ENCODE assay signal across 8 cellular contexts in genomic region chr11:34512810-34513673, GRCh38. TPM values are rescaled to one million over a fixed set of nuclear protein-coding genes. Genes with fewer than 3 reads are reported as not detected.
DNase-seq lines count a peak whose midpoint lies in the region; ATAC-seq, FAIRE-seq and TF ChIP-seq lines count a peak whose summit lies in the region.

No MANE protein-coding gene starts in this region.

- no peak for TF ChIP-seq POLR2A in A549 (IDR thresholded peaks at IDR 0.05; ENCODE audit: low read length)
- TF ChIP-seq POLR2A in thyroid gland (IDR thresholded peaks at IDR 0.05), result no peak

- H3K27me3 ChIP-seq in thyroid gland, result no peaks in the 10 kb centered on the region

- in situ Hi-C loops in GM13976 (cut with MboI; ENCODE audit: low sequenced_read_pairs, unreplicated experiment), result no loop called here

- CTCF ChIA-PET in A549 (lab: Yijun Ruan, JAX), result interaction anchor here (0.5 to 4.8 kb wide), 47 partner anchors 9 to 928 kb away, joined by 3 to 89 read pairs (median 4); partner anchors contain the start of gene SLC1A2
- CTCF ChIA-PET in activated CD4-positive, alpha-beta memory T cell treated with anti-CD3 and anti-CD28 coated beads for 36 hours (lab: Charles Lee), result interaction anchor here (0.6 to 2.4 kb wide), 16 partner anchors 12 to 1930 kb away, joined by 3 to 12 read pairs (median 4); no protein-coding TSS in a partner anchor

- ATAC-seq in A549 (peak; percentile 92 to 99), HG02870 (IDR thresholded peaks at IDR 0.05; ENCODE audit: unreplicated experiment) (peak; percentile 87)

- no peak overlapping the region for H3K4me2 ChIP-seq in A549

- peak; percentile 71 to 74 for TF ChIP-seq RAD21 in A549 (conservative IDR thresholded peaks at IDR 0.05 in 1 of 2, IDR thresholded peaks at IDR 0.05 in 1 of 2)

- WGBS in A549 (ENCODE audit: missing lambda C conversion rate), result 66% methylated on average over 23 of the region's 25 CpGs
- WGBS in thyroid gland, 2 donors, result 69 to 73% methylated on average over 25 of the region's 25 CpGs

- no peak overlapping the region for H3K27ac Mint-ChIP-seq in activated CD4-positive, alpha-beta memory T cell treated with anti-CD3 and anti-CD28 coated beads for 36 hours

- no peak for TF ChIP-seq EP300 in A549 (IDR thresholded peaks at IDR 0.05)

- DNase-seq in A549 (ENCODE audit: low read depth in 1 of 2, low spot score in 1 of 2), result peak; percentile 74 to 81
- DNase-seq in GM13976 (ENCODE audit: low spot score), result peak; percentile 81
- DNase-seq in NCI-H69 (lab: John Stamatoyannopoulos, UW), result peak; percentile 65
- peak; percentile 71 for DNase-seq in activated CD4-positive, alpha-beta memory T cell treated with anti-CD3 and anti-CD28 coated beads for 36 hours
- DNase-seq in epithelial cell of proximal tubule (ENCODE audit: low read depth), result no peak
- peak; percentile 57 for DNase-seq in myocyte (ENCODE audit: low read depth)
- peak; percentile 24 to 48 for DNase-seq in thyroid gland

- H3K4me3 ChIP-seq in A549 (no peak overlapping the region), epithelial cell of proximal tubule (ENCODE audit: low read depth, low read length) (no peak overlapping the region), thyroid gland (replicated peaks in 1 of 3) (no peak overlapping the region)

- TF ChIP-seq CTCF in A549 (IDR thresholded peaks at IDR 0.05), result peak; percentile 69
- TF ChIP-seq CTCF in GM13976 (IDR thresholded peaks at IDR 0.05; ENCODE audit: borderline replicate concordance, control extremely low read depth, extremely low read depth, insufficient read depth, missing control alignments), result peak; percentile 58
- TF ChIP-seq CTCF in epithelial cell of proximal tubule (conservative IDR thresholded peaks at IDR 0.05; ENCODE audit: low read depth, low read length), result peak; percentile 89
- TF ChIP-seq CTCF in thyroid gland (IDR thresholded peaks at IDR 0.05), result peak in 5 of 6 experiments; percentile 23 to 62 (median 46)

- no peaks in the 10 kb centered on the region for H3K36me3 ChIP-seq in thyroid gland

- POLR2A ChIA-PET in A549 (lab: Yijun Ruan, JAX), result interaction anchor here (0.6 kb wide), 1 partner anchor 402 kb away, joined by 3 read pairs; no protein-coding TSS in a partner anchor
- POLR2A ChIA-PET in activated CD4-positive, alpha-beta memory T cell treated with anti-CD3 and anti-CD28 coated beads for 36 hours (lab: Charles Lee), result no interaction called here

- no peaks in the 10 kb centered on the region for H3K27me3 Mint-ChIP-seq in activated CD4-positive, alpha-beta memory T cell treated with anti-CD3 and anti-CD28 coated beads for 36 hours

- no peaks in the 10 kb centered on the region for H3K9me3 ChIP-seq in A549
- no peaks in the 10 kb centered on the region for H3K9me3 ChIP-seq in thyroid gland

- H3K9me3 Mint-ChIP-seq in activated CD4-positive, alpha-beta memory T cell treated with anti-CD3 and anti-CD28 coated beads for 36 hours, result no peaks in the 10 kb centered on the region

- no peak overlapping the region for H3K4me3 Mint-ChIP-seq in activated CD4-positive, alpha-beta memory T cell treated with anti-CD3 and anti-CD28 coated beads for 36 hours

- FAIRE-seq in A549 (lab: Jason Lieb, UNC), result no peak

- no peaks in the 10 kb centered on the region for H3K36me3 Mint-ChIP-seq in activated CD4-positive, alpha-beta memory T cell treated with anti-CD3 and anti-CD28 coated beads for 36 hours

- intact Hi-C loops in activated CD4-positive, alpha-beta memory T cell treated with anti-CD3 and anti-CD28 coated beads for 36 hours (cut with micrococcal nuclease), result loop anchor here (5.0 to 10.0 kb wide), 2 partner anchors 72 to 879 kb away; no protein-coding TSS in a partner anchor
- intact Hi-C loops in thyroid gland (cut with DNase I), result no loop called here

- H3K4me1 Mint-ChIP-seq in activated CD4-positive, alpha-beta memory T cell treated with anti-CD3 and anti-CD28 coated beads for 36 hours (ENCODE audit: low read depth), result no peaks in the 10 kb centered on the region

- peak overlapping the region in 1 of 2 experiments; percentile 52; a peak in 3 of 6 replicates for H3K27ac ChIP-seq in A549
- H3K27ac ChIP-seq in thyroid gland, result no peak overlapping the region

- H3K4me1 ChIP-seq in A549 (no peaks in the 10 kb centered on the region), thyroid gland (no peaks in the 10 kb centered on the region)

TF ChIP-seq in A549, 52 proteins besides CTCF, POLR2A, EP300 and RAD21:
- TF ChIP-seq, protein P1, sequence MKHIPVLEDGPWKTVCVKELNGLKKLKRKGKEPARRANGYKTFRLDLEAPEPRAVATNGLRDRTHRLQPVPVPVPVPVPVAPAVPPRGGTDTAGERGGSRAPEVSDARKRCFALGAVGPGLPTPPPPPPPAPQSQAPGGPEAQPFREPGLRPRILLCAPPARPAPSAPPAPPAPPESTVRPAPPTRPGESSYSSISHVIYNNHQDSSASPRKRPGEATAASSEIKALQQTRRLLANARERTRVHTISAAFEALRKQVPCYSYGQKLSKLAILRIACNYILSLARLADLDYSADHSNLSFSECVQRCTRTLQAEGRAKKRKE (CRISPR knock-in tag; IDR thresholded peaks at IDR 0.05; ENCODE audit: low read depth), result no peak
- TF ChIP-seq SMC3 (IDR thresholded peaks at IDR 0.05), result peak; percentile 88

RNA-seq across cellular contexts. Expression of gene ELF5, which starts 0.6 kb away (rescaled TPM):
- not detected in 2 replicates for polyA plus RNA-seq in A549 (2011; rRNA removed)
- not detected in 2 replicates for polyA plus RNA-seq in A549 (2012; cell fraction: cytosol; rRNA removed)
- polyA plus RNA-seq in A549 (2012; cell fraction: nucleus; rRNA removed), result not detected in 2 replicates
- 0.04 TPM in 1 of 3 replicates, not detected in the others for polyA plus RNA-seq in A549 (2017; fragmentation: RNase III; extraction: RNeasy Plus Mini Kit Qiagen cat#74134 plus additional on column Dnase treatment)
- polyA minus RNA-seq in A549 (2011; rRNA and poly(A)+ RNA removed), result not detected in 2 replicates
- total RNA-seq in activated CD4-positive, alpha-beta memory T cell treated with anti-CD3 and anti-CD28 coated beads for 36 hours, result not detected
- total RNA-seq in epithelial cell of proximal tubule, result not detected in 2 replicates
- total RNA-seq in myocyte, result not detected in 2 replicates
- polyA plus RNA-seq in myocyte (2012), result not detected
- not detected for total RNA-seq in thyroid gland
